25 cellular contexts compared by ENCODE assay signal in the genomic region with DNA sequence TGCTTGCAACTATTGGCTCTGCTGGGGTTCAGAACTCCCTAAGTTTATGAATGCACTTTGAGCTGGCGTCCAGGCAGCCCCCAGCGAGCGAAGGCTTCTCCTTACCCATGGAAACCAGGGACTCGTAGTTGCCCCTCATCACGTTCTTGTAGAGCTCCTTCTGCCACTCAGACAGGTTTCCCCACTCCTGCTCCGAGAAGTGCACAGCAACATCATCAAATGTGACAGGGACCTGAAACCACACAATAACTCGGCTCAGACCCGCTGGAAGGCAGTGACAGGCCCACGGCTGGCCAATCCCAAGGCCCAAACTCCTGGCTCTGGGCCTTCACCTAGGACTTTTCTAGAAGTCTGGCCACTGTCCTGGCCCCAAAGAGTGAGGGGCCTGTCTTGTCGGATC.
"Had no signal": no experiment of that assay in that cellular context is flagged by ENCODE, and none has a peak within 500 bp of the region (broad histone marks: within the 10 kb centered on the region; RNA-seq: fewer than 3 reads in every experiment).

No MANE protein-coding gene starts in this region.

- H3K9me3 ChIP-seq: gastroesophageal sphincter, heart left ventricle, left lung, prostate gland, right atrium auricular region, testis, tibial artery, upper lobe of left lung had no signal

- H3K9ac ChIP-seq: neural progenitor cell had no signal

- H3K27me3 ChIP-seq: dorsolateral prefrontal cortex, foreskin keratinocyte, gastroesophageal sphincter, heart left ventricle, hepatocyte, right atrium auricular region, testis, tibial artery, upper lobe of left lung had no signal

- H3K4me3 ChIP-seq: dorsolateral prefrontal cortex, gastroesophageal sphincter, heart left ventricle, hepatocyte, left lung, neural progenitor cell, prostate gland, right atrium auricular region, smooth muscle cell, testis, tibial artery, upper lobe of left lung had no signal

- H3K27ac Mint-ChIP-seq: naive thymus-derived CD4-positive, alpha-beta T cell; nephron; neural progenitor cell; stimulated activated memory B cell treated with anti-CD40 and anti-IgM and Interleukin-4, amounts not matched to agents 10 μg/mL and 1 μg/mL and 100 μg/mL, for 72 hours had no signal

- H3K27me3 Mint-ChIP-seq: naive thymus-derived CD4-positive, alpha-beta T cell; stimulated activated memory B cell treated with anti-CD40 and anti-IgM and Interleukin-4, amounts not matched to agents 10 μg/mL and 1 μg/mL and 100 μg/mL, for 72 hours had no signal

- H3K4me3 Mint-ChIP-seq: naive thymus-derived CD4-positive, alpha-beta T cell; nephron; neural progenitor cell; stimulated activated memory B cell treated with anti-CD40 and anti-IgM and Interleukin-4, amounts not matched to agents 10 μg/mL and 1 μg/mL and 100 μg/mL, for 72 hours had no signal

- ATAC-seq: foreskin keratinocyte; gastroesophageal sphincter; heart left ventricle; left cardiac atrium; left lung; naive thymus-derived CD4-positive, alpha-beta T cell; sciatic nerve; stimulated activated memory B cell treated with anti-CD40 and anti-IgM and Interleukin-4, amounts not matched to agents 10 μg/mL and 1 μg/mL and 100 μg/mL, for 72 hours; stimulated activated naive CD8-positive, alpha-beta T cell treated with anti-CD3 and anti-CD28 coated beads, Interleukin-15, Interleukin-2, amounts not matched to agents 100 U/mL and 50 U/mL, for 24 hours had no signal

- DNase-seq: cortex of kidney; dorsolateral prefrontal cortex; effector CD4-positive, alpha-beta T cell; foreskin keratinocyte; heart left ventricle; left cardiac atrium; left lung; mesenchymal stem cell; midbrain; naive thymus-derived CD4-positive, alpha-beta T cell; stimulated activated CD4-positive, alpha-beta T cell treated with anti-CD3 and anti-CD28 coated beads, Interleukin-4, amount 100 ng/mL, for 4 hours; stimulated activated naive CD8-positive, alpha-beta T cell treated with anti-CD3 and anti-CD28 coated beads, Interleukin-15, Interleukin-2, amounts not matched to agents 100 U/mL and 50 U/mL, for 24 hours; substantia nigra; testis; tibial artery; upper lobe of left lung had no signal

- H3K9me3 Mint-ChIP-seq: naive thymus-derived CD4-positive, alpha-beta T cell; nephron; neural progenitor cell; stimulated activated memory B cell treated with anti-CD40 and anti-IgM and Interleukin-4, amounts not matched to agents 10 μg/mL and 1 μg/mL and 100 μg/mL, for 72 hours had no signal

- H3K27ac ChIP-seq: dorsolateral prefrontal cortex, foreskin keratinocyte, gastroesophageal sphincter, heart left ventricle, hepatocyte, left lung, neural progenitor cell, prostate gland, right atrium auricular region, testis, tibial artery, upper lobe of left lung had no signal

- H3K36me3 ChIP-seq: neural progenitor cell had no signal
